In the genomic region with DNA sequence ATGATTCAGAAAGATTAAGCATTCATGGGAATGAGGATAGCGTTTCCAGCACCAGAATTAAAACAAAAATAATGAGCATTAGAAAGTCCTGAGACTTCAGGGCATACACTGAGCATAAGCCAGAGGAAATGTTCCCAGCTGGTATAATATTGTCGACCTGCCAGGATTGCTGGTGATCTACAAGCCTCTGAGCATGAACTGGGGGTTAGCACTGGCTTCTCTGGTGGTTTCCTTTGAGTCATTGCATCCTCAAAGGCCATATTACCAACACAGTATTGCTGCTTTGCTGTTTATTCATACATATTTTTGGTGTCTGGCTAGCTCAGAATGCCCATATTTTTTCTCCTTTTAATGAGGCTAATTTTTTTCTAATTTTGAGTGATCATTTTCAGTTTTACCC, we compare ENCODE assay signal across 16 cellular contexts. TPM values are rescaled to one million over a fixed set of nuclear protein-coding genes. Genes with fewer than 3 reads are reported as not detected.
DNase-seq lines count a peak whose midpoint lies in the region; ATAC-seq and TF ChIP-seq lines count a peak whose summit lies in the region.
"Had no signal": no experiment of that assay in that cellular context is flagged by ENCODE, and none has a peak within 500 bp of the region (broad histone marks: within the 10 kb centered on the region; RNA-seq: fewer than 3 reads in every experiment).

No MANE protein-coding gene starts in this region.

- H3K4me3 ChIP-seq in RWPE2 (ENCODE audit: severe bottlenecking) = no peak overlapping the region

- peak; percentile 8 for DNase-seq in GM04504 (ENCODE audit: low read depth)
- no peak for DNase-seq in RWPE2 (ENCODE audit: low spot score)
- DNase-seq in fibroblast of gingiva (ENCODE audit: low read depth) = peak; percentile 54
- peak; percentile 60 for DNase-seq in stromal cell of bone marrow (ENCODE audit: low read depth)
- DNase-seq in pons (ENCODE audit: low spot score) = no peak
- DNase-seq in activated T-cell treated with anti-CD3 and anti-CD28 coated beads, Interleukin-2, amount 50 U/mL, for 72 hours = no peak
- DNase-seq: activated CD4-positive, CD25-positive, alpha-beta regulatory T cell; activated effector memory CD4-positive, alpha-beta T cell treated with Interleukin-2 at 50 U/mL for 16 hours; anterior cingulate cortex; DMS53; NCI-H446; occipital lobe; SHP77 treated with DMSO at 0.1 percent for 48 hours had no signal

- peak; percentile 23; the same call in 1 of the 3 replicates for ATAC-seq in RWPE2 (ENCODE audit: low read depth)
- ATAC-seq in activated T-cell treated with anti-CD3 and anti-CD28 coated beads, Interleukin-2, amount 50 U/mL, for 72 hours (replicated peaks in 1 of 2) = no peak
- ATAC-seq in GM18867 (IDR thresholded peaks at IDR 0.05; ENCODE audit: unreplicated experiment) = no peak
- ATAC-seq: sciatic nerve had no signal

- H3K4me1 Mint-ChIP-seq in activated T-cell treated with anti-CD3 and anti-CD28 coated beads, Interleukin-2, amount 50 U/mL, for 72 hours (ENCODE audit: low read depth) = no peaks in the 10 kb centered on the region
- H3K4me1 Mint-ChIP-seq: CD14-positive monocyte had no signal

- H3K9me3 Mint-ChIP-seq in activated T-cell treated with anti-CD3 and anti-CD28 coated beads, Interleukin-2, amount 50 U/mL, for 72 hours = peaks cover 7 to 9% of the 10 kb centered on the region in 2 donors

- no peak overlapping the region for H3K4me3 Mint-ChIP-seq in activated T-cell treated with anti-CD3 and anti-CD28 coated beads, Interleukin-2, amount 50 U/mL, for 72 hours
- H3K4me3 Mint-ChIP-seq: CD14-positive monocyte had no signal

- H3K9me3 ChIP-seq in RWPE2 (ENCODE audit: severe bottlenecking) = no peaks in the 10 kb centered on the region

- no peaks in the 10 kb centered on the region for H3K27me3 ChIP-seq in RWPE2 (ENCODE audit: insufficient read depth, poor library complexity, severe bottlenecking)

- H3K36me3 Mint-ChIP-seq in activated T-cell treated with anti-CD3 and anti-CD28 coated beads, Interleukin-2, amount 50 U/mL, for 72 hours (ENCODE audit: insufficient read depth in 2 of 2) = peaks cover 3% of the 10 kb centered on the region in 2 donors
- H3K36me3 Mint-ChIP-seq: CD14-positive monocyte had no signal

- no peaks in the 10 kb centered on the region for H3K4me1 ChIP-seq in RWPE2 (ENCODE audit: insufficient read depth, poor library complexity, severe bottlenecking)

- H3K27me3 Mint-ChIP-seq in activated T-cell treated with anti-CD3 and anti-CD28 coated beads, Interleukin-2, amount 50 U/mL, for 72 hours (ENCODE audit: low read depth) = peaks cover 16% of the 10 kb centered on the region

- H3K36me3 ChIP-seq in RWPE2 (ENCODE audit: low read depth) = no peaks in the 10 kb centered on the region

- H3K27ac ChIP-seq in RWPE2 (ENCODE audit: poor library complexity, severe bottlenecking) = no peak overlapping the region

- TF ChIP-seq CTCF in RWPE2 (IDR thresholded peaks at IDR 0.05; ENCODE audit: poor library complexity, severe bottlenecking) = no peak

- no peak overlapping the region for H3K27ac Mint-ChIP-seq in activated T-cell treated with anti-CD3 and anti-CD28 coated beads, Interleukin-2, amount 50 U/mL, for 72 hours
- H3K27ac Mint-ChIP-seq: CD14-positive monocyte had no signal

RNA-seq across cellular contexts. Expression of a gene that starts 10.6 kb away (rescaled TPM):
- under 1 TPM; 0.23 to 0.94 TPM for total RNA-seq in activated T-cell treated with anti-CD3 and anti-CD28 coated beads, Interleukin-2, amount 50 U/mL, for 72 hours

Comparison
In these comparisons a context has a peak if more than half of its experiments do, and no peak if none do; other contexts are left out.
1. DNase-seq: peak in GM04504 (single experiment), fibroblast of gingiva (single experiment) and stromal cell of bone marrow (single experiment); none in RWPE2 (single experiment), pons (single experiment) and activated T-cell treated with anti-CD3 and anti-CD28 coated beads, Interleukin-2, amount 50 U/mL, for 72 hours (0 of 2).